In the genomic region with DNA sequence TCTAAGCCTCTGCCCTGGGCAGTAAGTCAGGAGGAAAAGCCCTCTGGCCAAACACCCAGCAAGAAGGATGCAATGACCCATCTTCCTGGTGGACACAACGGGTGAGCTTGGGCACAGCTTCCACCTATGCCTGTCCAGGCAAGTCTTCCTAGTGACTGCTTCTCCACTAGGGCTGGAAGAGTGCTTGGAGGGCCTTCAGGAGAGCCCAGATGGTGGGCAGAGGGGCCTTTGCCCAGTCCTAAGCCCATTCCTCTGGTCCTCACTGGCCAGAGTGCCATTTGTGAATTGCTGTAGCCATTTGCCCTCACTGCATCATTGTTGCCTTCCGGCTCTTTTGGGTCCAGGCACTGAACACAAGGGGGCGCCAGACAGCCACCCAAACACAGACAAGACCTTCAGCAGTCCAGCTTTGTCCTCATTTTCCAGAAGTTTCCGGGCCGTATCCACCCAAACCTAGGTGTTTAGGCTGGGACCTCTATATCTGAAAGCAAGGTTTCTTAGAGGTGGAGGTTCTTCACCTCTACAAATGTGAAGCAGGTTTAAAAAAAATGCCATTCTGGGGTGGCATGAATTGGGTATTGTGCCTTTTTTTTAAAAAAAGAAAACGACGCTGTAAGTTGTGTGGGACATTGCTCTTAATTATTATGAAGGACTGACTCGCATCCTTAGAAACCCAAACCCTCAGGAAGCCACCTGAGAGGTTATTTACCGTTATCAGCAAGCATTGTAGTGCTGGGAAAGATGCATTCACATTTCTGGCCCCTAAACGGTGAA, we compare ENCODE assay signal across 8 cellular contexts.
A peak's percentile ranks its signal among the peaks of the same experiment; 100 is the strongest.
DNase-seq lines count a peak whose midpoint lies in the region; ATAC-seq and TF ChIP-seq lines count a peak whose summit lies in the region.

No MANE protein-coding gene starts in this region.

- CTCF ChIA-PET in GM10248 (lab: Yijun Ruan, JAX) = interaction anchor here (0.6 to 8.5 kb wide), 29 partner anchors 8 to 191 kb away, joined by 3 to 100 read pairs (median 6); partner anchors contain the start of gene PSD4

- H3K36me3 ChIP-seq in mucosa of stomach (ENCODE audit: control insufficient read depth, insufficient read depth, low read length) = no peaks in the 10 kb centered on the region

- H3K4me3 ChIP-seq in epithelial cell of esophagus (ENCODE audit: low read length) = no peak overlapping the region
- H3K4me3 ChIP-seq in mucosa of stomach (ENCODE audit: low read length) = no peak overlapping the region

- TF ChIP-seq CTCF in GM10248 (IDR thresholded peaks at IDR 0.05; ENCODE audit: control extremely low read depth, extremely low read depth, low read depth, missing control alignments) (peak; percentile 88), epithelial cell of esophagus (IDR thresholded peaks at IDR 0.05; ENCODE audit: insufficient read depth, low read depth, low read length, missing control alignments) (peak; percentile 95)

- H3K27me3 ChIP-seq in mucosa of stomach (ENCODE audit: control insufficient read depth, insufficient read depth, low read length) = no peaks in the 10 kb centered on the region

- peak; percentile 85 for DNase-seq in GM10248 (ENCODE audit: extremely low spot score)
- DNase-seq in NOMO-1 treated with dmso at 0.1 percent for 144 hours (lab: John Stamatoyannopoulos, UW; ENCODE audit: unreplicated experiment) = peak; percentile 35
- DNase-seq in activated CD8-positive, alpha-beta memory T cell treated with anti-CD3 and anti-CD28 coated beads, Interleukin-2, amount 50 U/mL, for 4 hours = peak; percentile 75
- DNase-seq in epithelial cell of esophagus (ENCODE audit: low read depth) = peak; percentile 84
- peak; percentile 48 to 56 for DNase-seq in stimulated activated CD8-positive, alpha-beta memory T cell treated with anti-CD3 and anti-CD28 coated beads, Interleukin-7, amount 100 ng/mL, for 1 hour (ENCODE audit: low read depth in 2 of 2)

- ATAC-seq in HG03442 (IDR thresholded peaks at IDR 0.05; ENCODE audit: unreplicated experiment) (peak; percentile 64), HG02571 (IDR thresholded peaks at IDR 0.05; ENCODE audit: unreplicated experiment) (no peak)

- peak overlapping the region; percentile 26 for H3K9ac ChIP-seq in mucosa of stomach (ENCODE audit: low read length)

- peaks cover 6% of the 10 kb centered on the region for H3K4me1 ChIP-seq in mucosa of stomach (ENCODE audit: control insufficient read depth, insufficient read depth, low read length)

- no peaks in the 10 kb centered on the region for H3K9me3 ChIP-seq in mucosa of stomach (ENCODE audit: control insufficient read depth, low read length)

- POLR2A ChIA-PET in GM10248 (lab: Yijun Ruan, JAX) = no interaction called here

Comparison
In these comparisons a context has a peak if more than half of its experiments do, and no peak if none do; other contexts are left out.
1. DNase-seq: peak in every context shown above with its lines; median percentile 85 in GM10248; 84 in epithelial cell of esophagus; 75 in activated CD8-positive, alpha-beta memory T cell treated with anti-CD3 and anti-CD28 coated beads, Interleukin-2, amount 50 U/mL, for 4 hours; 52 in stimulated activated CD8-positive, alpha-beta memory T cell treated with anti-CD3 and anti-CD28 coated beads, Interleukin-7, amount 100 ng/mL, for 1 hour; 35 in NOMO-1 treated with dmso at 0.1 percent for 144 hours.